In the genomic region with DNA sequence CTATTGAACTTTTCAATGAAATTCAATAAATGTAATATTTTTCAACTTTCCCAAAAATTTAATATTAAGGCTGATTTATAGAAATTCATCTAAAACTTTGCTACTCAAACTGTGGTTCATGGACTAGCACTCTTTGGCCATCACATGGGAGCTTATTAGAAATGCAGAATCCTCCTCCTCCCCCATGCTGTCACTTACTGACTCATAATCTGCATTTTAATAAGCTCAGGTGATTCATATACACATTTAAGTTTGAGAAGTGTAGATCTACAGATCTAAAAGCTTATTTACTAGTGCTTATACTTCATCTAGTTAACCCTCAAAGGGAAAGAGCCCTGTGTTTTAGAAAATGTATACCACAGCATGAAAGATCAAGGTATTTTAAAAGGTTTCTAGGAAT, we compare ENCODE assay signal across 15 cellular contexts.
"Had no signal": no experiment of that assay in that cellular context is flagged by ENCODE, and none has a peak within 500 bp of the region (broad histone marks: within the 10 kb centered on the region; RNA-seq: fewer than 3 reads in every experiment).

No MANE protein-coding gene starts in this region.

- H3K27me3 Mint-ChIP-seq: activated CD4-positive, alpha-beta memory T cell treated with anti-CD3 and anti-CD28 coated beads for 36 hours; central memory CD8-positive, alpha-beta T cell; progenitor cell of endocrine pancreas; T-cell had no signal

- ATAC-seq: sciatic nerve, T-cell had no signal

- H3K4me3 Mint-ChIP-seq: activated CD4-positive, alpha-beta memory T cell treated with anti-CD3 and anti-CD28 coated beads for 36 hours; activated naive CD4-positive, alpha-beta T cell treated with anti-CD3 and anti-CD28 coated beads for 36 hours; central memory CD8-positive, alpha-beta T cell; nephron; T-cell had no signal

- DNase-seq: activated CD4-positive, alpha-beta memory T cell treated with anti-CD3 and anti-CD28 coated beads for 36 hours; activated CD4-positive, alpha-beta T cell treated with anti-CD3 and anti-CD28 coated beads for 1 hour; activated CD8-positive, alpha-beta memory T cell treated with anti-CD3 and anti-CD28 coated beads, Interleukin-2, amount 50 U/mL, for 4 hours; activated naive CD4-positive, alpha-beta T cell treated with anti-CD3 and anti-CD28 coated beads for 36 hours; cortex of kidney; effector CD8-positive, alpha-beta T cell; foreskin melanocyte; kidney glomerular epithelial cell; T-cell; T-helper 9 cell had no signal

- H3K4me1 Mint-ChIP-seq: central memory CD8-positive, alpha-beta T cell had no signal

- H3K9me3 Mint-ChIP-seq: activated CD4-positive, alpha-beta memory T cell treated with anti-CD3 and anti-CD28 coated beads for 36 hours; activated naive CD4-positive, alpha-beta T cell treated with anti-CD3 and anti-CD28 coated beads for 36 hours; central memory CD8-positive, alpha-beta T cell had no signal

- H3K27ac Mint-ChIP-seq: activated CD4-positive, alpha-beta memory T cell treated with anti-CD3 and anti-CD28 coated beads for 36 hours; activated naive CD4-positive, alpha-beta T cell treated with anti-CD3 and anti-CD28 coated beads for 36 hours; nephron; progenitor cell of endocrine pancreas; T-cell had no signal

- FAIRE-seq: endothelial cell of umbilical vein had no signal
